23 cellular contexts compared by ENCODE assay signal in the genomic region with DNA sequence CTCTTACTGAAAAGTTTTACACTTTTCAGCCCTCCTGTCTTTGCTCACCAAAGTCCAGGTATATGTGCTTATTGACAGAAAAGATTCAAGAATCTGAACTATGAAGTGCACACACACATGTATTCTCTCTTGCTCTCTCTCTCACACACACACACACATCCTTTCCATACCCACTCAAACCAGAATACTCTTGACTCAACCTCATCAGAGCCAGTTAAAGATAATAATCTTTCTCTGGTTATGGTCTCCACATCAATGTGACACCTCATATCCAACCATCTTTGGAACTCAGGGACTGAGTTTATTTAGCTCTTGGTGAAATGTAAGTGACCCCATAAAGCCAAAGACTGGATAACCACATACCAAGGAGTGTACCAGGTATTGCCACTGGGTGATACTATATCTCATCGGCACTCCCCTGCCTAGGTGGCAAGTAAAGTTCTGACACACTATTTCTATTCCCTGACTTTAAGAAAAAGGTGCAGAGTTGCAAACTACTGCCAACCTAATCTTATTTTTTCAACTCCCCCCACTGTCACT.
"Had no signal": no experiment of that assay in that cellular context is flagged by ENCODE, and none has a peak within 500 bp of the region (broad histone marks: within the 10 kb centered on the region; RNA-seq: fewer than 3 reads in every experiment).

No MANE protein-coding gene starts in this region.

- H3K36me3 Mint-ChIP-seq: activated naive CD8-positive, alpha-beta T cell treated with anti-CD3 and anti-CD28 coated beads, Interleukin-2, amount 10 ng/mL, durations not matched to agents 7 days and 5 days; naive B cell; stimulated activated naive B cell treated with anti-CD40 and anti-IgM and Interleukin-4, amounts not matched to agents 10 μg/mL and 1 μg/mL and 100 μg/mL, for 72 hours had no signal

- H3K27ac Mint-ChIP-seq: activated naive CD8-positive, alpha-beta T cell treated with anti-CD3 and anti-CD28 coated beads, Interleukin-2, amount 10 ng/mL, durations not matched to agents 7 days and 5 days; endodermal cell; naive B cell; stimulated activated naive B cell treated with anti-CD40 and anti-IgM and Interleukin-4, amounts not matched to agents 10 μg/mL and 1 μg/mL and 100 μg/mL, for 72 hours had no signal

- H3K4me1 Mint-ChIP-seq: neural crest cell had no signal

- ATAC-seq: gastrocnemius medialis; left lung; right lobe of liver; stimulated activated naive B cell treated with anti-CD40 and anti-IgM and Interleukin-4, amounts not matched to agents 10 μg/mL and 1 μg/mL and 100 μg/mL, for 72 hours had no signal

- H3K4me3 Mint-ChIP-seq: activated naive CD8-positive, alpha-beta T cell treated with anti-CD3 and anti-CD28 coated beads, Interleukin-2, amount 10 ng/mL, durations not matched to agents 7 days and 5 days; endodermal cell; naive B cell; neural crest cell; stimulated activated naive B cell treated with anti-CD40 and anti-IgM and Interleukin-4, amounts not matched to agents 10 μg/mL and 1 μg/mL and 100 μg/mL, for 72 hours had no signal

- DNase-seq: activated CD4-positive, alpha-beta T cell treated with anti-CD3 and anti-CD28 coated beads for 48 hours; activated gamma-delta T cell; activated naive CD8-positive, alpha-beta T cell treated with anti-CD3 and anti-CD28 coated beads, Interleukin-2, amount 10 ng/mL, durations not matched to agents 7 days and 5 days; amygdala; colonic mucosa; dorsolateral prefrontal cortex; endodermal cell; esophagus squamous epithelium; gastrocnemius medialis; hippocampal formation; kidney glomerular epithelial cell; left lung; naive B cell; occipital lobe; posterior cingulate gyrus; right lobe of liver; SJCRH30; stimulated activated naive B cell treated with anti-CD40 and anti-IgM and Interleukin-4, amounts not matched to agents 10 μg/mL and 1 μg/mL and 100 μg/mL, for 72 hours; T-helper 9 cell; upper lobe of left lung had no signal

- H3K4me3 ChIP-seq: colonic mucosa, dorsolateral prefrontal cortex, esophagus squamous epithelium, gastrocnemius medialis, left lung, lung, right lobe of liver, SJCRH30, skin epidermis, upper lobe of left lung had no signal

- H3K9me3 Mint-ChIP-seq: activated naive CD8-positive, alpha-beta T cell treated with anti-CD3 and anti-CD28 coated beads, Interleukin-2, amount 10 ng/mL, durations not matched to agents 7 days and 5 days; endodermal cell; naive B cell; neural crest cell; stimulated activated naive B cell treated with anti-CD40 and anti-IgM and Interleukin-4, amounts not matched to agents 10 μg/mL and 1 μg/mL and 100 μg/mL, for 72 hours had no signal
